Comparison of ENCODE assay signal across 23 cellular contexts in genomic region chr17:59335685-59336084, GRCh38. TPM values are rescaled to one million over a fixed set of nuclear protein-coding genes. Genes with fewer than 3 reads are reported as not detected.
DNase-seq lines count a peak whose midpoint lies in the region; TF ChIP-seq lines count a peak whose summit lies in the region.
"Had no signal": no experiment of that assay in that cellular context is flagged by ENCODE, and none has a peak within 500 bp of the region (broad histone marks: within the 10 kb centered on the region; RNA-seq: fewer than 3 reads in every experiment).

No MANE protein-coding gene starts in this region.

- 65 to 76% (median 72%) methylated on average over 10 of the region's 10 CpGs for WGBS in stomach, 5 donors

- TF ChIP-seq CTCF in ascending aorta (IDR thresholded peaks at IDR 0.05) (no peak), stomach (IDR thresholded peaks at IDR 0.05) (no peak), vagina (IDR thresholded peaks at IDR 0.05) (no peak), MM.1S (IDR thresholded peaks at IDR 0.05; ENCODE audit: low read length) (no peak)

- TF ChIP-seq POLR2A in stomach (IDR thresholded peaks at IDR 0.05) (no peak), vagina (IDR thresholded peaks at IDR 0.05) (no peak)

- no peak overlapping the region for H3K9ac ChIP-seq in MM.1S (ENCODE audit: low read length)

- intact Hi-C loops in ascending aorta (cut with DNase I) (loop anchor here (2.0 kb wide), 1 partner anchor 15 kb away; no protein-coding TSS in a partner anchor), stomach (cut with DNase I; ENCODE audit: low total_unique reads) (no loop called here), vagina (cut with DNase I) (no loop called here)

- H2AFZ ChIP-seq in MM.1S (ENCODE audit: low read length): no peak overlapping the region

- H3K4me1 ChIP-seq in ascending aorta (peaks cover 7 to 52% of the 10 kb centered on the region in 2 donors), stomach (peaks cover 46 to 82% (median 63%) of the 10 kb centered on the region in 4 donors), vagina (peaks cover 77% of the 10 kb centered on the region), MM.1S (ENCODE audit: low read length) (peaks cover 6% of the 10 kb centered on the region; the same call in 1 of the 2 replicates)

- H3K4me3 ChIP-seq in ascending aorta: peak overlapping the region in 1 of 2 donors; percentile 39
- H3K4me3 ChIP-seq in stomach: no peak overlapping the region
- no peak overlapping the region for H3K4me3 ChIP-seq in vagina
- H3K4me3 ChIP-seq in MM.1S (ENCODE audit: low read length): no peak overlapping the region
- H3K4me3 ChIP-seq: K562, lung, thyroid gland had no signal

- H3K9me3 ChIP-seq in ascending aorta: no peaks in the 10 kb centered on the region
- H3K9me3 ChIP-seq in stomach: no peaks in the 10 kb centered on the region
- H3K9me3 ChIP-seq in vagina: no peaks in the 10 kb centered on the region
- no peaks in the 10 kb centered on the region for H3K9me3 ChIP-seq in MM.1S (replicated peaks; ENCODE audit: insufficient read depth, low read length)
- H3K9me3 ChIP-seq: neutrophil, thyroid gland had no signal

- TF ChIP-seq EP300 in stomach (IDR thresholded peaks at IDR 0.05): no peak

- no peaks in the 10 kb centered on the region for H3K27me3 ChIP-seq in ascending aorta
- no peaks in the 10 kb centered on the region for H3K27me3 ChIP-seq in stomach
- no peaks in the 10 kb centered on the region for H3K27me3 ChIP-seq in vagina
- no peaks in the 10 kb centered on the region for H3K27me3 ChIP-seq in MM.1S (replicated peaks; ENCODE audit: insufficient read depth, low read length)
- H3K27me3 ChIP-seq: neutrophil, thyroid gland had no signal

- H3K4me2 ChIP-seq in MM.1S (ENCODE audit: low read depth, low read length): no peak overlapping the region

- H3K36me3 ChIP-seq in ascending aorta: no peaks in the 10 kb centered on the region
- H3K36me3 ChIP-seq in stomach: no peaks in the 10 kb centered on the region
- H3K36me3 ChIP-seq in vagina: no peaks in the 10 kb centered on the region
- no peaks in the 10 kb centered on the region for H3K36me3 ChIP-seq in MM.1S (replicated peaks; ENCODE audit: insufficient read depth, low read length)
- H3K36me3 ChIP-seq: neutrophil, thyroid gland had no signal

- peaks cover 23% of the 10 kb centered on the region; the same call in 1 of the 2 replicates for H3K79me2 ChIP-seq in MM.1S (ENCODE audit: low read length)

- H3K27ac ChIP-seq in ascending aorta (peak overlapping the region; percentile 97 to 99), stomach (peak overlapping the region; percentile 1 to 96 (median 52)), vagina (no peak overlapping the region), MM.1S (ENCODE audit: low read length) (no peak overlapping the region)
- H3K27ac ChIP-seq: 22Rv1, neutrophil, thyroid gland, VCaP had no signal

- peaks cover 3% of the 10 kb centered on the region; the same call in 1 of the 2 replicates for H3F3A ChIP-seq in MM.1S (ENCODE audit: insufficient read depth, low read length)

- no peaks in the 10 kb centered on the region for H3K9me2 ChIP-seq in MM.1S (replicated peaks; ENCODE audit: insufficient read depth, low read length)

- no peaks in the 10 kb centered on the region for H4K20me1 ChIP-seq in MM.1S (ENCODE audit: insufficient read depth, low read length)

- peak; percentile 8 for DNase-seq in activated effector memory CD4-positive, alpha-beta T cell treated with anti-CD3 and anti-CD28 coated beads, Interleukin-2, amount 50 U/mL, for 16 hours
- DNase-seq in activated effector memory CD4-positive, alpha-beta T cell treated with Interleukin-2 at 50 U/mL for 16 hours: no peak
- no peak for DNase-seq in ascending aorta (ENCODE audit: low spot score in 2 of 2)
- peak; percentile 15 for DNase-seq in medulla oblongata (ENCODE audit: extremely low spot score)
- no peak for DNase-seq in stomach
- DNase-seq in stimulated activated naive CD4-positive, alpha-beta T cell treated with Interleukin-2 at 50 U/mL for 16 hours (lab: John Stamatoyannopoulos, UW): no peak
- no peak for DNase-seq in vagina (ENCODE audit: extremely low spot score in 2 of 2)
- no peak for DNase-seq in MM.1S
- DNase-seq: activated CD4-positive, alpha-beta T cell treated with anti-CD3 and anti-CD28 coated beads, Interleukin-2, amount 10 ng/mL, durations not matched to agents 24 days and 14 days; activated CD8-positive, alpha-beta memory T cell treated with anti-CD3 and anti-CD28 coated beads, Interleukin-2, amount 10 ng/mL, durations not matched to agents 7 days and 5 days; CD8-positive, alpha-beta memory T cell; cerebellar nuclear complex; effector CD4-positive, alpha-beta T cell; GF-D8; NCI-H1417; NCI-H2081 treated with DMSO at 0.1 percent for 48 hours; stimulated activated CD4-positive, alpha-beta T cell treated with anti-CD3 and anti-CD28 coated beads, Interleukin-2, amount 100 ng/mL, for 48 hours; thyroid gland had no signal

RNA-seq across cellular contexts. Expression of gene YPEL2, which starts 4.2 kb away (rescaled TPM):
- total RNA-seq in ascending aorta: 10.5 TPM
- 10 to 100 TPM; 22.2 to 60.8 (median 37.8) TPM for total RNA-seq in stomach
- 10 to 100 TPM in 1 of 3 donors, 1 to 10 TPM in 2; 4.4 to 10.4 (median 9.0) TPM for polyA plus RNA-seq in stomach
- total RNA-seq in vagina: 16.7 TPM

Comparison
In these comparisons a context has a peak if more than half of its experiments do, and no peak if none do; other contexts are left out.
1. DNase-seq: peak in activated effector memory CD4-positive, alpha-beta T cell treated with anti-CD3 and anti-CD28 coated beads, Interleukin-2, amount 50 U/mL, for 16 hours (single experiment) and medulla oblongata (single experiment); none in activated effector memory CD4-positive, alpha-beta T cell treated with Interleukin-2 at 50 U/mL for 16 hours (single experiment), ascending aorta (0 of 2), stomach (single experiment), stimulated activated naive CD4-positive, alpha-beta T cell treated with Interleukin-2 at 50 U/mL for 16 hours (single experiment), vagina (0 of 2) and MM.1S (single experiment).
2. H3K27ac ChIP-seq: peak in ascending aorta (2 of 2) and stomach (5 of 5); none in vagina (single experiment) and MM.1S (single experiment).